In genomic region chr9:131420913-131421312, GRCh38 we compare ENCODE assay signal across 9 cellular contexts. TPM values are rescaled to one million over a fixed set of nuclear protein-coding genes. Genes with fewer than 3 reads are reported as not detected.
DNase-seq lines count a peak whose midpoint lies in the region; ATAC-seq and TF ChIP-seq lines count a peak whose summit lies in the region.
"Had no signal": no experiment of that assay in that cellular context is flagged by ENCODE, and none has a peak within 500 bp of the region (broad histone marks: within the 10 kb centered on the region; RNA-seq: fewer than 3 reads in every experiment).

No MANE protein-coding gene starts in this region.

- intact Hi-C loops in transverse colon (cut with DNase I; ENCODE audit: low total_unique reads) = loop anchor here (10.0 kb wide), 1 partner anchor 46 kb away; no protein-coding TSS in a partner anchor
- intact Hi-C loops in Calu3 (cut with micrococcal nuclease; ENCODE audit: unreplicated experiment) = no loop called here

- no peak for DNase-seq in activated naive CD8-positive, alpha-beta T cell treated with anti-CD3 and anti-CD28 coated beads for 36 hours
- DNase-seq in astrocyte of the spinal cord (ENCODE audit: low read depth, low spot score) (peak; percentile 54), kidney epithelial cell (ENCODE audit: low read depth) (no peak), transverse colon (no peak), Calu3 (no peak), caudate nucleus (lab: John Stamatoyannopoulos, UW) (no peak)

- H3K36me3 Mint-ChIP-seq in activated naive CD8-positive, alpha-beta T cell = peaks cover 2% of the 10 kb centered on the region
- H3K36me3 Mint-ChIP-seq in activated naive CD8-positive, alpha-beta T cell treated with anti-CD3 and anti-CD28 coated beads for 36 hours = peaks cover 45% of the 10 kb centered on the region
- peaks cover 28% of the 10 kb centered on the region for H3K36me3 Mint-ChIP-seq in Calu3 (ENCODE audit: insufficient read depth, unreplicated experiment)

- CTCF ChIA-PET in Calu3 (lab: Charles Lee) = no interaction called here

- H3K4me3 ChIP-seq in astrocyte of the spinal cord (ENCODE audit: low read depth, low read length) = no peak overlapping the region
- H3K4me3 ChIP-seq in kidney epithelial cell (ENCODE audit: low read depth, low read length) = no peak overlapping the region
- H3K4me3 ChIP-seq in transverse colon = no peak overlapping the region
- H3K4me3 ChIP-seq: SK-N-MC had no signal

- no peaks in the 10 kb centered on the region for H3K27me3 Mint-ChIP-seq in activated naive CD8-positive, alpha-beta T cell
- no peaks in the 10 kb centered on the region for H3K27me3 Mint-ChIP-seq in activated naive CD8-positive, alpha-beta T cell treated with anti-CD3 and anti-CD28 coated beads for 36 hours
- H3K27me3 Mint-ChIP-seq in Calu3 (ENCODE audit: unreplicated experiment) = no peaks in the 10 kb centered on the region

- peak overlapping the region; percentile 93 for H3K27ac Mint-ChIP-seq in activated naive CD8-positive, alpha-beta T cell
- H3K27ac Mint-ChIP-seq in activated naive CD8-positive, alpha-beta T cell treated with anti-CD3 and anti-CD28 coated beads for 36 hours = no peak overlapping the region
- no peak overlapping the region for H3K27ac Mint-ChIP-seq in Calu3 (ENCODE audit: unreplicated experiment)

- no peaks in the 10 kb centered on the region for H3K9me3 ChIP-seq in transverse colon

- WGBS in transverse colon (ENCODE audit: low coverage in 1 of 2), 2 donors = 50 to 60% methylated on average over 1 to 5 of the region's 5 CpGs

- TF ChIP-seq CTCF in astrocyte of the spinal cord (IDR thresholded peaks at IDR 0.05; ENCODE audit: low read depth, low read length) (peak; percentile 41), kidney epithelial cell (IDR thresholded peaks at IDR 0.05; ENCODE audit: insufficient read depth, low read length, poor library complexity, severe bottlenecking) (peak; percentile 21), transverse colon (IDR thresholded peaks at IDR 0.05) (peak in 1 of 5 experiments; percentile 17), Calu3 (IDR thresholded peaks at IDR 0.05; ENCODE audit: unreplicated experiment) (no peak)

- no TSS peak for BruUV-seq in Calu3 (replicated peaks; lab: Mats Ljungman, UMichigan)

- no peak for ATAC-seq in GM21737 (IDR thresholded peaks at IDR 0.05; ENCODE audit: unreplicated experiment)

- peaks cover 82% of the 10 kb centered on the region for H3K4me1 Mint-ChIP-seq in activated naive CD8-positive, alpha-beta T cell (ENCODE audit: low read depth)
- peaks cover 78% of the 10 kb centered on the region for H3K4me1 Mint-ChIP-seq in activated naive CD8-positive, alpha-beta T cell treated with anti-CD3 and anti-CD28 coated beads for 36 hours
- H3K4me1 Mint-ChIP-seq in Calu3 (ENCODE audit: low read depth, unreplicated experiment) = peaks cover 70% of the 10 kb centered on the region

- no peak for TF ChIP-seq POLR2A in transverse colon (IDR thresholded peaks at IDR 0.05)

- H3K4me1 ChIP-seq in transverse colon = peaks cover 57 to 74% (median 67%) of the 10 kb centered on the region in 4 donors

- TF ChIP-seq EP300 in transverse colon (IDR thresholded peaks at IDR 0.05; ENCODE audit: low read depth) = no peak

- H3K9me3 Mint-ChIP-seq in activated naive CD8-positive, alpha-beta T cell (ENCODE audit: low read depth) = no peaks in the 10 kb centered on the region
- no peaks in the 10 kb centered on the region for H3K9me3 Mint-ChIP-seq in activated naive CD8-positive, alpha-beta T cell treated with anti-CD3 and anti-CD28 coated beads for 36 hours
- no peaks in the 10 kb centered on the region for H3K9me3 Mint-ChIP-seq in Calu3 (ENCODE audit: low read depth, unreplicated experiment)

- in situ Hi-C loops in astrocyte of the spinal cord (cut with HindIII; ENCODE audit: low sequenced_read_pairs) (no loop called here), transverse colon (cut with MboI; ENCODE audit: low pct_ligation_motif_present in 1 of 4, low pct_unique_long_range_greater_than_20kb in 1 of 4, low sequenced_read_pairs in 3 of 4) (no loop called here)

- H3K36me3 ChIP-seq in kidney epithelial cell (ENCODE audit: control insufficient read depth, insufficient read depth, low read length) (no peaks in the 10 kb centered on the region), transverse colon (no peaks in the 10 kb centered on the region)

- H3K27ac ChIP-seq in transverse colon = peak overlapping the region; percentile 0 to 84 (median 52)
- no peak overlapping the region for H3K27ac ChIP-seq in caudate nucleus (ENCODE audit: low read depth, low read length)
- H3K27ac ChIP-seq: SK-N-MC had no signal

- H3K4me3 Mint-ChIP-seq in activated naive CD8-positive, alpha-beta T cell = peak overlapping the region; percentile 36
- H3K4me3 Mint-ChIP-seq in activated naive CD8-positive, alpha-beta T cell treated with anti-CD3 and anti-CD28 coated beads for 36 hours = no peak overlapping the region
- H3K4me3 Mint-ChIP-seq in Calu3 (ENCODE audit: low read depth, unreplicated experiment) = no peak overlapping the region

- H3K27me3 ChIP-seq in kidney epithelial cell (ENCODE audit: control insufficient read depth, insufficient read depth, low read length) (no peaks in the 10 kb centered on the region), transverse colon (no peaks in the 10 kb centered on the region)

RNA-seq across cellular contexts. Expression of gene PRRC2B, which starts 27.0 kb away (rescaled TPM):
- 100 to 1,000 TPM; 128 to 135 TPM for total RNA-seq in activated naive CD8-positive, alpha-beta T cell treated with anti-CD3 and anti-CD28 coated beads for 36 hours
- total RNA-seq in kidney epithelial cell (158 and 169 TPM in 2 replicates), transverse colon (100 to 1,000 TPM in 2 of 4 donors, 10 to 100 TPM in 2; 73.7 to 171 (median 98.9) TPM), Calu3 (2022) (137 and 143 TPM in 2 replicates)
